In genomic region chr6:33607784-33608161, GRCh38 we compare ENCODE assay signal across 9 cellular contexts. TPM values are rescaled to one million over a fixed set of nuclear protein-coding genes. Genes with fewer than 3 reads are reported as not detected.
A peak's percentile ranks its signal among the peaks of the same experiment; 100 is the strongest.
DNase-seq lines count a peak whose midpoint lies in the region; ATAC-seq and TF ChIP-seq lines count a peak whose summit lies in the region.
"Had no signal": no experiment of that assay in that cellular context is flagged by ENCODE, and none has a peak within 500 bp of the region (broad histone marks: within the 10 kb centered on the region; RNA-seq: fewer than 3 reads in every experiment).

No MANE protein-coding gene starts in this region.

- TF ChIP-seq CTCF in Panc1 (IDR thresholded peaks at IDR 0.05) (no peak; the same call in 1 of the 2 replicates), esophagus squamous epithelium (IDR thresholded peaks at IDR 0.05) (peak in 5 of 6 experiments; percentile 24 to 67 (median 33))

- no peaks in the 10 kb centered on the region for H3K27me3 ChIP-seq in Panc1 (ENCODE audit: control insufficient read depth, insufficient read depth, low read length)
- peaks cover 0 to 34% (median 0%) of the 10 kb centered on the region in 4 donors for H3K27me3 ChIP-seq in esophagus squamous epithelium

- H3K9me3 ChIP-seq in Panc1 (ENCODE audit: control insufficient read depth, insufficient read depth, low read depth, low read length) = no peaks in the 10 kb centered on the region
- H3K9me3 ChIP-seq in esophagus squamous epithelium = no peaks in the 10 kb centered on the region

- H3K36me3 ChIP-seq in Panc1 (ENCODE audit: control insufficient read depth, insufficient read depth, low read length) (no peaks in the 10 kb centered on the region), esophagus squamous epithelium (no peaks in the 10 kb centered on the region)

- peak overlapping the region; percentile 30; the same call in 1 of the 2 replicates for H3K27ac ChIP-seq in Panc1 (ENCODE audit: low read length)
- no peak overlapping the region for H3K27ac ChIP-seq in esophagus squamous epithelium

- POLR2A ChIA-PET in Panc1 (lab: Charles Lee) = interaction anchor here (0.5 to 0.6 kb wide), 2 partner anchors 181 to 528 kb away, joined by 4 read pairs; no protein-coding TSS in a partner anchor

- CTCF ChIA-PET in Panc1 (lab: Charles Lee) = interaction anchor here (0.6 to 2.1 kb wide), 3 partner anchors 18 to 541 kb away, joined by 3 to 13 read pairs (median 4); no protein-coding TSS in a partner anchor

- H3K4me3 ChIP-seq in Panc1 (ENCODE audit: low read depth in 2 of 2, low read length in 2 of 2) = no peak overlapping the region
- H3K4me3 ChIP-seq in esophagus squamous epithelium = no peak overlapping the region

- intact Hi-C loops in Panc1 (cut with micrococcal nuclease; ENCODE audit: unreplicated experiment) (no loop called here), esophagus squamous epithelium (cut with DNase I) (no loop called here)

- peaks cover 27% of the 10 kb centered on the region for H3K4me1 ChIP-seq in Panc1 (ENCODE audit: control insufficient read depth, insufficient read depth, low read length)
- peaks cover 8 to 47% (median 28%) of the 10 kb centered on the region in 3 donors for H3K4me1 ChIP-seq in esophagus squamous epithelium

- peak; percentile 55 for DNase-seq in activated naive CD4-positive, alpha-beta T cell treated with Interleukin-2 at 50 U/mL for 16 hours
- no peak for DNase-seq in activated naive CD4-positive, alpha-beta T cell (lab: John Stamatoyannopoulos, UW)
- DNase-seq in Panc1 (ENCODE audit: low read depth, low spot score) (no peak), esophagus squamous epithelium (lab: John Stamatoyannopoulos, UW) (no peak), HT-29 (ENCODE audit: low spot score) (no peak)
- peak; percentile 50 for DNase-seq in stimulated activated naive CD8-positive, alpha-beta T cell treated with anti-CD3 and anti-CD28 coated beads, Interleukin-15, Interleukin-2, amounts not matched to agents 100 U/mL and 50 U/mL, for 24 hours
- DNase-seq in activated CD4-positive, CD25-positive, alpha-beta regulatory T cell (lab: John Stamatoyannopoulos, UW) = no peak
- DNase-seq: midbrain had no signal

- 21 to 48% methylated on average over 2 to 5 of the region's 5 CpGs for WGBS in esophagus squamous epithelium, 2 donors

- TF ChIP-seq POLR2A in esophagus squamous epithelium (IDR thresholded peaks at IDR 0.05) = no peak

- ATAC-seq in Panc1 = peak; percentile 60
- ATAC-seq in stimulated activated naive CD8-positive, alpha-beta T cell treated with anti-CD3 and anti-CD28 coated beads, Interleukin-15, Interleukin-2, amounts not matched to agents 100 U/mL and 50 U/mL, for 24 hours = peak; percentile 70
- no peak for ATAC-seq in GM19023 (IDR thresholded peaks at IDR 0.05; ENCODE audit: unreplicated experiment)

- in situ Hi-C loops in Panc1 (cut with HindIII; ENCODE audit: low pct_unique_long_range_greater_than_20kb, low sequenced_read_pairs) = no loop called here

- BruUV-seq in Panc1 (replicated peaks; lab: Mats Ljungman, UMichigan) = no TSS peak

RNA-seq across cellular contexts. Expression of gene ITPR3, which starts 13.3 kb away (rescaled TPM):
- 65.8 TPM for total RNA-seq in Panc1 (2021; ENCODE audit: unreplicated experiment)
- polyA plus RNA-seq in Panc1 (2012; ENCODE audit: insufficient read length) = 58.9 TPM
- total RNA-seq in esophagus squamous epithelium = 10 to 100 TPM; 21.8 to 39.2 (median 35.3) TPM
- 92.2 and 110 TPM in 2 replicates for total RNA-seq in HT-29 (2014; rRNA removed; shearing (Covaris generic))

RNA-seq across cellular contexts. Expression of gene BAK1, which starts 27.7 kb away (rescaled TPM):
- 31.5 TPM for total RNA-seq in Panc1 (2021; ENCODE audit: unreplicated experiment)
- polyA plus RNA-seq in Panc1 (2012; ENCODE audit: insufficient read length) = 36.3 TPM
- 10 to 100 TPM; 14.3 to 26.2 (median 20.0) TPM for total RNA-seq in esophagus squamous epithelium
- 19.7 and 27.8 TPM in 2 replicates for total RNA-seq in HT-29 (2014; rRNA removed; shearing (Covaris generic))

Comparison
In these comparisons a context has a peak if more than half of its experiments do, and no peak if none do; other contexts are left out.
1. DNase-seq: peak in activated naive CD4-positive, alpha-beta T cell treated with Interleukin-2 at 50 U/mL for 16 hours (single experiment) and stimulated activated naive CD8-positive, alpha-beta T cell treated with anti-CD3 and anti-CD28 coated beads, Interleukin-15, Interleukin-2, amounts not matched to agents 100 U/mL and 50 U/mL, for 24 hours (single experiment); none in activated naive CD4-positive, alpha-beta T cell (0 of 4), Panc1 (single experiment), esophagus squamous epithelium (single experiment), HT-29 (single experiment) and activated CD4-positive, CD25-positive, alpha-beta regulatory T cell (0 of 4).